Comparison of ENCODE assay signal across 8 cellular contexts in the genomic region with DNA sequence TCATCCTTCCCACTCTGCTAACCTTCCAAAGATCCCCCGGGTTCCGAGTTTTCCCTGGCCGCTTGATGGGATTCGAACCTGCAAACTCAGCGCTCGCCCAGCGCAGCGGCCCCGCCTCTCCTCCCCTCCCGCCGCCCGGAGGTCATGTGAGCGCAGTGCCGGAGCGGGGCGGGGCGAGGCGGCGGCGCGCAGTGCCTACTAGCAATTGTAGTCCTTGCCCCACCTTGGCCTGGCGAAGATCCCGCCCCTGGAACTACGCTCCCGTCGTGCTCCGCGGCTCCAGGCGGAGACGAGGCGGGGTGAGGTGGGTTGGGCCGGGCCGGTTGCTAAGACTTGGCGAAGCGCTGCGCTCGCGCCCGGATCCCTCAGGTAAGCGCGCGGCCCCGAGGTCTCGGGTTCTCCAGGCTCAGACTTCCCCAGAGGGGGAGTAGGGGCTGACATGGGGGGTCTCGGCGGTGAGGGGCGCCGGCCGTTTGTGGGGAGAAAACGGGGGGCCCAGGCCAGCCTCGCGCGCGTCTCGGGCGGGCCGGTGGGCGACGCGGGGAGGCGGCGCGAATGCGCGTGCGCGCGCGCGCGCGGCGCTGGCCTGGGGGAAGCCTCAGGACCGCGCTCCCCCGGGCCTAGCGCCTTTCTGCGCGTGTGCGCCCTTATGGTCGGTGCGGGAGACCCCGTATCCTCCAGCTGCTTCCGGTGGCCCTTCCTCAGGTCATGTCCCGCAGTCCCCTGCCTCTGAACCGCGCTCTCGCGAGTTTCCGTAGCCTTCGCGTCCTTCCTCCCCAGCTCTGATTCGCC. TPM values are rescaled to one million over a fixed set of nuclear protein-coding genes. Genes with fewer than 3 reads are reported as not detected.
DNase-seq lines count a peak whose midpoint lies in the region; ATAC-seq and TF ChIP-seq lines count a peak whose summit lies in the region.

A gene (plus strand): TSS at position 329 of the 792 bp plus-strand sequence. CDS start 6,649 bp downstream, outside the sequence.
A gene with protein sequence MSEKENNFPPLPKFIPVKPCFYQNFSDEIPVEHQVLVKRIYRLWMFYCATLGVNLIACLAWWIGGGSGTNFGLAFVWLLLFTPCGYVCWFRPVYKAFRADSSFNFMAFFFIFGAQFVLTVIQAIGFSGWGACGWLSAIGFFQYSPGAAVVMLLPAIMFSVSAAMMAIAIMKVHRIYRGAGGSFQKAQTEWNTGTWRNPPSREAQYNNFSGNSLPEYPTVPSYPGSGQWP (plus strand): TSS at position 329 of the 792 bp plus-strand sequence. CDS start 9,621 bp downstream, outside the sequence.

- H3K4me3 ChIP-seq in rectal smooth muscle tissue (ENCODE audit: low read length): peak within 1 kb of the TSS; percentile 85
- peak within 1 kb of the TSS; percentile 43 to 75 for H3K4me3 ChIP-seq in aorta (ENCODE audit: low read length in 2 of 2)

- H3K9ac ChIP-seq in rectal smooth muscle tissue (ENCODE audit: low read length): peak within 1 kb of the TSS; percentile 47

- H3K27me3 ChIP-seq in rectal smooth muscle tissue (ENCODE audit: control insufficient read depth, insufficient read depth, low read length) (no peaks in the 10 kb centered on the region), aorta (ENCODE audit: control insufficient read depth in 1 of 2, insufficient read depth in 2 of 2, low read length in 1 of 2) (no peaks in the 10 kb centered on the region)

- ATAC-seq in GM18505 (IDR thresholded peaks at IDR 0.05; ENCODE audit: unreplicated experiment): peak; percentile 76
- peak; percentile 78 for ATAC-seq in HG03025 (IDR thresholded peaks at IDR 0.05; ENCODE audit: low FRiP score, unreplicated experiment)
- ATAC-seq in aorta (ENCODE audit: low FRiP score): peak; percentile 96

- intact Hi-C loops in aorta (cut with DNase I): no loop called here

- DNase-seq in NCI-H2081 (lab: John Stamatoyannopoulos, UW) (peak; percentile 98), T-helper 9 cell (peak; percentile 94), astrocyte of the hippocampus (ENCODE audit: low read depth, low spot score) (peak; percentile 100), hepatic stellate cell (ENCODE audit: low spot score) (peak; percentile 98), aorta (peak; percentile 100)

- H3K27ac ChIP-seq in rectal smooth muscle tissue (ENCODE audit: low read depth, low read length) (peak within 1 kb of the TSS; percentile 87), aorta (ENCODE audit: low read depth in 1 of 2, low read length in 2 of 2) (peak within 1 kb of the TSS in 1 of 2 donors; percentile 28)

- H3K36me3 ChIP-seq in rectal smooth muscle tissue (ENCODE audit: control insufficient read depth, insufficient read depth, low read length) (no peaks in the 10 kb centered on the region), aorta (ENCODE audit: control insufficient read depth in 1 of 2, insufficient read depth in 2 of 2, low read length in 1 of 2) (no peaks in the 10 kb centered on the region)

- 1% methylated on average over 92 to 93 of the region's 93 CpGs for WGBS in aorta, 2 donors

- TF ChIP-seq POLR2A in GM18505 (IDR thresholded peaks at IDR 0.05; ENCODE audit: borderline replicate concordance, extremely low read depth, insufficient read depth, insufficient read length): peak; percentile 64

- H3K4me1 ChIP-seq in rectal smooth muscle tissue (ENCODE audit: control insufficient read depth, insufficient read depth, low read length) (no peaks in the 10 kb centered on the region), aorta (ENCODE audit: control insufficient read depth in 1 of 2, insufficient read depth in 2 of 2, low read length in 2 of 2) (no peaks in the 10 kb centered on the region)

- H3K9me3 ChIP-seq in aorta (ENCODE audit: control insufficient read depth, low read length): no peaks in the 10 kb centered on the region

RNA-seq across cellular contexts. Expression of the first gene that starts in this region (rescaled TPM):
- 1 to 10 TPM; 3.3 to 5.5 TPM for total RNA-seq in aorta
- 1 to 10 TPM; 1.5 to 5.6 TPM for polyA plus RNA-seq in aorta

RNA-seq across cellular contexts. Expression of the second gene that starts in this region (rescaled TPM):
- 10 to 100 TPM; 38.8 to 49.6 TPM for total RNA-seq in aorta
- polyA plus RNA-seq in aorta: 10 to 100 TPM; 10.1 to 19.1 TPM
